1 cellular context compared by ENCODE assay signal in the genomic region with DNA sequence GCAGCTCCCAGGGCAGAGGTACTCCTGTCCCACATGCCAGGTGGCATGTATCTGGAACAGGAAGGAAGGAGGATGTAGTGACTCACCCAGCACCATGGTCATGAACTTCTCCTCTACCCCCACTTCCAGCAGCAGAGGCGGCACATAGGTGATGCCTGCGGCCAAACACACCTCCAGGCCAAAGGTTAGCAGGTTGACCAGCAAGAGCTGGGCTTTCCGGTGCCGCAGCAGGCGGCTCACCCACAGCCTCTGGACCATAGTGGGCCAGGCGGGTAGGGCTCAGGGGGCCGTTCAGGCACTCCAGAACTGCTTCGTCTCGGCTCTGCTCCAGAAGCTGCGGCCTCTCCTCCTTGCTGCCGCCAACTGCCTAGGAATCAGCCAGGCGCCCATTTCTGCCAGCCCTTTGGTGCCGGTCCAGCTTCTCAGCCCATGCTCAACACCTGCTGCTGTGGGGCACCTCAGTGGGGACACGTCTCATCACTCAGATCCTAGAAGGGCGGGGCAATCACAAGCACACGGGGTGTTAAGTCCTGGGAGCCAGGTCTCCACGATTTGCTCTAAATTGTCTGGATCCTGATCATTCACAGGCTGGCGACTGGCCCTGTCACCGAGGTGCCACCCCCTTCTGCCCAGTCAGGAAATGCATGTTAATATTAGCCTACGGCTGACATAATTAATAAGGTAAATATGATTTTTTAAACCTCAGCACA.
TF ChIP-seq lines count a peak whose summit lies in the region.

No MANE protein-coding gene starts in this region.

TF ChIP-seq in K562, 482 proteins besides CTCF, POLR2A, EP300 and RAD21:
- TF ChIP-seq BRCA1 (IDR thresholded peaks at IDR 0.05) = no peak
- TF ChIP-seq BRCA1 (CRISPR knock-in tag; IDR thresholded peaks at IDR 0.05) = 0 out of 2 replicates have a peak, but pooled peaks have one; percentile 53
- no peak for TF ChIP-seq CXXC5 (CRISPR knock-in tag; IDR thresholded peaks at IDR 0.05)
- TF ChIP-seq ZNF239 (CRISPR knock-in tag; IDR thresholded peaks at IDR 0.05) = no peak
